Comparison of ENCODE assay signal across 12 cellular contexts in the genomic region with DNA sequence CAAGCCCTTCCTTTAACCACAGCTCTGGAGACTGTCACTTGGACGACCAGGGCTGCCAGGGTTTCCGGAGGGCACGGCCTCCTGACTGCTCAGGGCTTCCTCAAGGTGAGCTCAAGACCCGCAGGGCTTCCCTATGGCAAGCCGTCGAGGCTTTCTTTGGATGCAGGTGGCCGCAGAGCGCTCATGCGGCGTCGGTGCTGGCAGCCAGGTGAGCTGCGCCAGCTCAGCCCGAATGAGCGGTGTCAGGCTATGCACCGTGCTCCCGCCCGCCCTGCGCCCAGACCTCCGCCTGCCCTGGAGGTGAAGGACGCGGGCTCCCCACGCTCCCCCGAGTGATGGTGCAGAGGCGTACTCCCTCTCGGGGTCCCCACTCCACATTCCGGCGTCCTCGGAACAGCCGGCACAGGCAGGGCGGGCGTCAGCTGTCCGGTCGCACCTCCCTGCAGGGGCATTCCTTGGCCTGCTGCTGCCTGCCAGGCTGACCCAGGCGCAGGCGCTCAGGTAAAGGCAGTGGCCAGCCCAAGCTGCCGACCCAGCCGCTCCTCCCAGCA. TPM values are rescaled to one million over a fixed set of nuclear protein-coding genes. Genes with fewer than 3 reads are reported as not detected.
DNase-seq lines count a peak whose midpoint lies in the region; ATAC-seq and TF ChIP-seq lines count a peak whose summit lies in the region.
"Had no signal": no experiment of that assay in that cellular context is flagged by ENCODE, and none has a peak within 500 bp of the region (broad histone marks: within the 10 kb centered on the region; RNA-seq: fewer than 3 reads in every experiment).

No MANE protein-coding gene starts in this region.

- TF ChIP-seq POLR2A in heart left ventricle (IDR thresholded peaks at IDR 0.05): no peak

- peak; percentile 42 for ATAC-seq in SK-N-SH treated with all-trans-retinoic acid at 6 μM for 48 hours
- ATAC-seq in heart left ventricle: peak; percentile 10 to 52 (median 32)
- no peak for ATAC-seq in naive thymus-derived CD4-positive, alpha-beta T cell
- ATAC-seq in HG03521 (IDR thresholded peaks at IDR 0.05; ENCODE audit: unreplicated experiment): no peak

- H3K4me1 Mint-ChIP-seq in naive thymus-derived CD4-positive, alpha-beta T cell: peaks cover 0 to 3% (median 0%) of the 10 kb centered on the region in 7 donors
- H3K4me1 Mint-ChIP-seq: stimulated activated effector memory CD8-positive, alpha-beta T cell treated with anti-CD3 and anti-CD28 coated beads, Interleukin-12 subunit alpha, Interleukin-12 subunit beta, amount 100 ng/mL, for 72 hours had no signal

- H3K27me3 ChIP-seq in ACC112 (ENCODE audit: insufficient read depth, low read length): no peaks in the 10 kb centered on the region
- peaks cover 0 to 15% (median 0%) of the 10 kb centered on the region in 9 donors for H3K27me3 ChIP-seq in heart left ventricle
- H3K27me3 ChIP-seq in neuronal stem cell (ENCODE audit: control insufficient read depth in 3 of 3, insufficient read depth in 3 of 3, low read depth in 1 of 3, low read length in 3 of 3): peaks cover 7 to 65% (median 24%) of the 10 kb centered on the region in 3 experiments
- H3K27me3 ChIP-seq in naive thymus-derived CD4-positive, alpha-beta T cell (ENCODE audit: control insufficient read depth in 2 of 2, insufficient read depth in 2 of 2, low read length in 2 of 2): no peaks in the 10 kb centered on the region

- POLR2A ChIA-PET in naive thymus-derived CD4-positive, alpha-beta T cell (lab: Charles Lee): no interaction called here

- H3K36me3 ChIP-seq in ACC112 (ENCODE audit: insufficient read depth, low read length): no peaks in the 10 kb centered on the region
- no peaks in the 10 kb centered on the region for H3K36me3 ChIP-seq in heart left ventricle
- H3K36me3 ChIP-seq in neuronal stem cell (replicated peaks in 1 of 2; ENCODE audit: control insufficient read depth in 2 of 2, insufficient read depth in 2 of 2, low read length in 2 of 2): no peaks in the 10 kb centered on the region
- H3K36me3 ChIP-seq in naive thymus-derived CD4-positive, alpha-beta T cell (ENCODE audit: control insufficient read depth in 2 of 3, insufficient read depth in 3 of 3, low read length in 3 of 3): no peaks in the 10 kb centered on the region

- H3K27me3 Mint-ChIP-seq in naive thymus-derived CD4-positive, alpha-beta T cell: peaks cover 30 to 68% (median 48%) of the 10 kb centered on the region in 5 donors

- intact Hi-C loops in heart left ventricle (cut with DNase I): loop anchor here in 2 of 10 donors (10.0 kb wide), 1 partner anchor 88 kb away; a partner anchor contains a TSS
- intact Hi-C loops in naive thymus-derived CD4-positive, alpha-beta T cell (cut with micrococcal nuclease): no loop called here

- peaks cover 20% of the 10 kb centered on the region for H3K4me1 ChIP-seq in ACC112 (ENCODE audit: control insufficient read depth, insufficient read depth, low read length, unreplicated experiment)
- H3K4me1 ChIP-seq in heart left ventricle: peaks cover 0 to 21% (median 14%) of the 10 kb centered on the region in 12 donors
- peaks cover 18 to 19% of the 10 kb centered on the region in 2 donors for H3K4me1 ChIP-seq in neuronal stem cell (ENCODE audit: control insufficient read depth in 2 of 2, insufficient read depth in 1 of 2, low read depth in 1 of 2, low read length in 2 of 2)
- no peaks in the 10 kb centered on the region for H3K4me1 ChIP-seq in naive thymus-derived CD4-positive, alpha-beta T cell (ENCODE audit: control insufficient read depth in 2 of 2, insufficient read depth in 2 of 2, low read length in 2 of 2)

- H2AFZ ChIP-seq in ACC112 (ENCODE audit: low read length, unreplicated experiment): no peak overlapping the region
- H2AFZ ChIP-seq in neuronal stem cell (ENCODE audit: low read length): peak overlapping the region; percentile 78

- no peak overlapping the region for H3K4me3 Mint-ChIP-seq in naive thymus-derived CD4-positive, alpha-beta T cell
- H3K4me3 Mint-ChIP-seq: stimulated activated effector memory CD8-positive, alpha-beta T cell treated with anti-CD3 and anti-CD28 coated beads, Interleukin-12 subunit alpha, Interleukin-12 subunit beta, amount 100 ng/mL, for 72 hours had no signal

- no peaks in the 10 kb centered on the region for H3K9me3 ChIP-seq in heart left ventricle
- H3K9me3 ChIP-seq in neuronal stem cell (replicated peaks in 1 of 2; ENCODE audit: control insufficient read depth in 2 of 2, insufficient read depth in 1 of 2, low read depth in 1 of 2, low read length in 2 of 2): no peaks in the 10 kb centered on the region
- H3K9me3 ChIP-seq in naive thymus-derived CD4-positive, alpha-beta T cell (ENCODE audit: control insufficient read depth in 2 of 3, low read length in 3 of 3): no peaks in the 10 kb centered on the region

- peak in 1 of 5 donors; percentile 54 for DNase-seq in heart left ventricle
- DNase-seq in neuronal stem cell (ENCODE audit: low spot score): no peak
- no peak for DNase-seq in naive thymus-derived CD4-positive, alpha-beta T cell
- DNase-seq in AG20443 (ENCODE audit: low spot score): no peak
- no peak for DNase-seq in GDM1 (lab: John Stamatoyannopoulos, UW)
- DNase-seq: NCI-H2029 treated with DMSO at 0.1 percent for 48 hours, T-helper 9 cell had no signal

- H3K9me3 Mint-ChIP-seq in naive thymus-derived CD4-positive, alpha-beta T cell: no peaks in the 10 kb centered on the region
- H3K9me3 Mint-ChIP-seq: neural crest cell; stimulated activated effector memory CD8-positive, alpha-beta T cell treated with anti-CD3 and anti-CD28 coated beads, Interleukin-12 subunit alpha, Interleukin-12 subunit beta, amount 100 ng/mL, for 72 hours had no signal

- no peak overlapping the region for H4K91ac ChIP-seq in neuronal stem cell (ENCODE audit: low read depth, low read length, poor library complexity)

- H3K18ac ChIP-seq in neuronal stem cell (ENCODE audit: low read length): peak overlapping the region; percentile 89

- CTCF ChIA-PET in naive thymus-derived CD4-positive, alpha-beta T cell (lab: Charles Lee): interaction anchor here (0.5 kb wide), 1 partner anchor 924 kb away, joined by 5 read pairs; no protein-coding TSS in a partner anchor

- H4K8ac ChIP-seq in neuronal stem cell (ENCODE audit: low read depth, low read length): no peak overlapping the region

- no peak overlapping the region for H3K4ac ChIP-seq in neuronal stem cell (ENCODE audit: low read length)

- H3K79me1 ChIP-seq in neuronal stem cell (ENCODE audit: low read depth, low read length): no peaks in the 10 kb centered on the region

- peak overlapping the region; percentile 74 for H3K14ac ChIP-seq in neuronal stem cell (ENCODE audit: low read length)

- H3K27ac ChIP-seq in ACC112 (ENCODE audit: low read depth, low read length): no peak overlapping the region
- H3K27ac ChIP-seq in heart left ventricle: peak overlapping the region in 9 of 12 donors; percentile 37 to 84 (median 74)
- no peak overlapping the region for H3K27ac ChIP-seq in neuronal stem cell (replicated peaks; ENCODE audit: low read length)
- no peak overlapping the region for H3K27ac ChIP-seq in naive thymus-derived CD4-positive, alpha-beta T cell (ENCODE audit: low read depth, low read length)

- WGBS in heart left ventricle, 4 donors: 43 to 50% (median 45%) methylated on average over 13 to 37 of the region's 37 CpGs
- WGBS in neuronal stem cell (ENCODE audit: extremely low coverage in 2 of 2, insufficient read length in 2 of 2, insufficient replicate concordance in 1 of 2), 2 donors: no CpG with 5 or more reads among the region's 37 CpGs

- H2BK5ac ChIP-seq in neuronal stem cell (ENCODE audit: low read length): peak overlapping the region; percentile 71

- peak overlapping the region; percentile 38 for H2BK15ac ChIP-seq in neuronal stem cell (ENCODE audit: low read length)

- no peak overlapping the region for H2BK120ac ChIP-seq in neuronal stem cell (ENCODE audit: low read depth, low read length)

- H3K27ac Mint-ChIP-seq in naive thymus-derived CD4-positive, alpha-beta T cell: no peak overlapping the region
- H3K27ac Mint-ChIP-seq: stimulated activated effector memory CD8-positive, alpha-beta T cell treated with anti-CD3 and anti-CD28 coated beads, Interleukin-12 subunit alpha, Interleukin-12 subunit beta, amount 100 ng/mL, for 72 hours had no signal

- H2BK12ac ChIP-seq in neuronal stem cell (ENCODE audit: low read length): no peak overlapping the region

- H3K36me3 Mint-ChIP-seq in naive thymus-derived CD4-positive, alpha-beta T cell: no peaks in the 10 kb centered on the region
- H3K36me3 Mint-ChIP-seq: stimulated activated effector memory CD8-positive, alpha-beta T cell treated with anti-CD3 and anti-CD28 coated beads, Interleukin-12 subunit alpha, Interleukin-12 subunit beta, amount 100 ng/mL, for 72 hours had no signal

- H3K4me3 ChIP-seq in ACC112 (ENCODE audit: low read depth, low read length) (peak overlapping the region; percentile 79), heart left ventricle (peak overlapping the region in 10 of 12 donors; percentile 32 to 67 (median 52)), neuronal stem cell (ENCODE audit: low read length in 2 of 2) (peak overlapping the region in 1 of 2 donors; percentile 75)
- H3K4me3 ChIP-seq in naive thymus-derived CD4-positive, alpha-beta T cell (ENCODE audit: low read length): no peak overlapping the region

- no peak overlapping the region for H2AK5ac ChIP-seq in neuronal stem cell (ENCODE audit: low read depth, low read length)

- peak overlapping the region; percentile 99 for H3K4me2 ChIP-seq in neuronal stem cell (ENCODE audit: insufficient read depth, low read length, poor library complexity, severe bottlenecking)

- peak overlapping the region; percentile 40 for H3K23ac ChIP-seq in neuronal stem cell (ENCODE audit: low read depth, low read length, poor library complexity)

- TF ChIP-seq CTCF in heart left ventricle (IDR thresholded peaks at IDR 0.05): no peak

- H3K9ac ChIP-seq in neuronal stem cell (ENCODE audit: low read depth, low read length, poor library complexity): peak overlapping the region; percentile 53

- no peaks in the 10 kb centered on the region for H3K79me2 ChIP-seq in ACC112 (ENCODE audit: control insufficient read depth, insufficient read depth, low read length, unreplicated experiment)

TF ChIP-seq in SK-N-SH treated with all-trans-retinoic acid at 6 μM for 48 hours, 23 proteins besides CTCF, POLR2A, EP300 and RAD21 (continues in another document):
- no peak for TF ChIP-seq ZNF70 (CRISPR knock-in tag; IDR thresholded peaks at IDR 0.05)

RNA-seq across cellular contexts. Expression of a gene that starts 20.8 kb away (rescaled TPM):
- total RNA-seq in heart left ventricle: 100 to 1,000 TPM in 6 of 9 donors, 10 to 100 TPM in 3; 64.8 to 421 (median 126) TPM
- 100 to 1,000 TPM in 1 of 2 donors, 10 to 100 TPM in 1; 90.4 to 800 TPM for polyA plus RNA-seq in heart left ventricle
- 91.0 TPM for polyA plus RNA-seq in neuronal stem cell (2013, experiment 1 of 2)
- polyA plus RNA-seq in neuronal stem cell (2013, experiment 2 of 2): 86.1 TPM
- total RNA-seq in naive thymus-derived CD4-positive, alpha-beta T cell: 10 to 100 TPM in 2 of 5 experiments, 1 to 10 TPM in 2, under 1 TPM in 1; 0.70 to 16.5 (median 3.7) TPM
- polyA plus RNA-seq in naive thymus-derived CD4-positive, alpha-beta T cell: 1 to 10 TPM; 1.3 to 3.2 TPM

RNA-seq across cellular contexts. Expression of a gene that starts 33.0 kb away (rescaled TPM):
- 10 to 100 TPM in 1 of 9 donors, 1 to 10 TPM in 3, under 1 TPM in 2, not detected in 3; 0.35 to 17.1 (median 2.4) TPM for total RNA-seq in heart left ventricle
- polyA plus RNA-seq in heart left ventricle: 1 to 10 TPM in 1 of 2 donors, under 1 TPM in 1; 0.61 to 1.8 TPM
- polyA plus RNA-seq in neuronal stem cell (2013, experiment 1 of 2): not detected
- not detected for polyA plus RNA-seq in neuronal stem cell (2013, experiment 2 of 2)
- total RNA-seq in naive thymus-derived CD4-positive, alpha-beta T cell: not detected
- polyA plus RNA-seq in naive thymus-derived CD4-positive, alpha-beta T cell: not detected
- total RNA-seq: neural crest cell had no signal

Comparison
In these comparisons a context has a peak if more than half of its experiments do, and no peak if none do; other contexts are left out.
1. H3K27ac ChIP-seq: peak in heart left ventricle (9 of 12); none in ACC112 (single experiment), neuronal stem cell (single experiment) and naive thymus-derived CD4-positive, alpha-beta T cell (single experiment).
2. ATAC-seq: peak in SK-N-SH treated with all-trans-retinoic acid at 6 μM for 48 hours (single experiment) and heart left ventricle (4 of 4); none in naive thymus-derived CD4-positive, alpha-beta T cell (single experiment) and HG03521 (single experiment).